Comparison of ENCODE assay signal across 2 cellular contexts in genomic region chr7:155371331-155371883, GRCh38.
TF ChIP-seq lines count a peak whose summit lies in the region.

No MANE protein-coding gene starts in this region.

TF ChIP-seq in GM23338, 12 proteins besides CTCF, POLR2A, EP300 and RAD21 (continued from another document):
- TF ChIP-seq, protein P1, sequence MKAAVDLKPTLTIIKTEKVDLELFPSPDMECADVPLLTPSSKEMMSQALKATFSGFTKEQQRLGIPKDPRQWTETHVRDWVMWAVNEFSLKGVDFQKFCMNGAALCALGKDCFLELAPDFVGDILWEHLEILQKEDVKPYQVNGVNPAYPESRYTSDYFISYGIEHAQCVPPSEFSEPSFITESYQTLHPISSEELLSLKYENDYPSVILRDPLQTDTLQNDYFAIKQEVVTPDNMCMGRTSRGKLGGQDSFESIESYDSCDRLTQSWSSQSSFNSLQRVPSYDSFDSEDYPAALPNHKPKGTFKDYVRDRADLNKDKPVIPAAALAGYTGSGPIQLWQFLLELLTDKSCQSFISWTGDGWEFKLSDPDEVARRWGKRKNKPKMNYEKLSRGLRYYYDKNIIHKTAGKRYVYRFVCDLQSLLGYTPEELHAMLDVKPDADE (IDR thresholded peaks at IDR 0.05): no peak

TF ChIP-seq in IMR-90, 13 proteins besides CTCF, POLR2A, EP300 and RAD21 (continued from another document):
- TF ChIP-seq MAZ (IDR thresholded peaks at IDR 0.05; ENCODE audit: borderline replicate concordance, low read depth, low read length) (no peak), RFX5 (IDR thresholded peaks at IDR 0.05; ENCODE audit: low read depth, low read length) (no peak), CHD1 (IDR thresholded peaks at IDR 0.05; ENCODE audit: low read depth, low read length) (no peak), MAFK (IDR thresholded peaks at IDR 0.05; ENCODE audit: low read depth, low read length) (no peak), MXI1 (IDR thresholded peaks at IDR 0.05; ENCODE audit: borderline replicate concordance, low read depth, low read length) (no peak), SMC3 (IDR thresholded peaks at IDR 0.05; ENCODE audit: low read depth, low read length) (no peak)
